Comparison of ENCODE assay signal across 8 cellular contexts in the genomic region with DNA sequence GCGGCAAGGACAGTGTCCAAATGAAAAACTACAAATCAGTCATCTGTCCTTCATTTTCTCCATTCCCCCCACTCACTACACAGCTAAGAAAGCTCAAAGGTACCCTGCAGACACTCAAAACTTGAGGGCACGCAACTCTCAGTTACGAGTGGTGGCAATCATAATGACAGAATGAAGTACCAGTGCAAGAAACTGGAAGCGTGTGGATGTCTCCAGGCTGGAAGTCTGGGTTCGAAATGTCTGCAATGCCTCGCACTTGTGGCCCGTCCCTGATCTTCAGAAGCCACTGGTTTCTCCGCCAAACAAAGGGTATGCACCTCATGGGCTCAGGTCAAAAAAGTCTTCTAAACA. TPM values are rescaled to one million over a fixed set of nuclear protein-coding genes. Genes with fewer than 3 reads are reported as not detected.
A peak's percentile ranks its signal among the peaks of the same experiment; 100 is the strongest.
DNase-seq lines count a peak whose midpoint lies in the region; ATAC-seq, FAIRE-seq and TF ChIP-seq lines count a peak whose summit lies in the region.

No MANE protein-coding gene starts in this region.

- no peak for ATAC-seq in GM21786 (IDR thresholded peaks at IDR 0.05; ENCODE audit: unreplicated experiment)
- no peak for ATAC-seq in HG03108 (IDR thresholded peaks at IDR 0.05; ENCODE audit: unreplicated experiment)

- H3K4me2 ChIP-seq in neural cell (ENCODE audit: low read length), result peak overlapping the region; percentile 88

- no peaks in the 10 kb centered on the region for H3K9me3 ChIP-seq in neural cell (ENCODE audit: low read length)

- no peaks in the 10 kb centered on the region for H4K20me1 ChIP-seq in neural cell (ENCODE audit: insufficient read depth)

- peak overlapping the region; percentile 70 for H3K9ac ChIP-seq in neural cell (ENCODE audit: low read length)

- peak overlapping the region; percentile 93 to 97 for H3K4me3 Mint-ChIP-seq in CD14-positive monocyte

- H3F3A ChIP-seq in neural cell (ENCODE audit: insufficient read depth, low read length, poor library complexity, severe bottlenecking), result no peaks in the 10 kb centered on the region

- no peaks in the 10 kb centered on the region for H3K36me3 ChIP-seq in neural cell (ENCODE audit: insufficient read depth, low read length)

- peak overlapping the region; percentile 88 to 97 (median 95) for H3K27ac Mint-ChIP-seq in CD14-positive monocyte

- H3K79me2 ChIP-seq in neural cell (replicated peaks; ENCODE audit: insufficient read depth, low read length), result peaks cover 6% of the 10 kb centered on the region

- H2AFZ ChIP-seq in neural cell (ENCODE audit: low read depth, low read length), result peak overlapping the region; percentile 83

- peaks cover 0 to 2% (median 0%) of the 10 kb centered on the region in 3 donors for H3K27me3 Mint-ChIP-seq in CD14-positive monocyte (ENCODE audit: low read depth in 3 of 3)

- no peaks in the 10 kb centered on the region for H3K27me3 ChIP-seq in dorsolateral prefrontal cortex
- no peaks in the 10 kb centered on the region for H3K27me3 ChIP-seq in neural cell (ENCODE audit: insufficient read depth, low read depth, low read length)

- no peaks in the 10 kb centered on the region for H3K9me3 Mint-ChIP-seq in CD14-positive monocyte

- H3K4me1 Mint-ChIP-seq in CD14-positive monocyte, result peaks cover 14% of the 10 kb centered on the region

- H3K4me3 ChIP-seq in Jurkat, Clone E6-1 (ENCODE audit: low read length), result peak overlapping the region; percentile 96
- H3K4me3 ChIP-seq in dorsolateral prefrontal cortex (peak overlapping the region; percentile 54 to 100 (median 84)), neural cell (ENCODE audit: low read length) (peak overlapping the region; percentile 83)

- intact Hi-C loops in CD14-positive monocyte (cut with micrococcal nuclease) (loop anchor here in 1 of 2 donors (2.0 kb wide), 1 partner anchor 22 kb away; a partner anchor contains a TSS), dorsolateral prefrontal cortex (cut with DNase I) (loop anchor here in 1 of 2 donors (2.0 kb wide), 1 partner anchor 22 kb away; a partner anchor contains a TSS)

- no peak for TF ChIP-seq RAD21 in neural cell (conservative IDR thresholded peaks at IDR 0.05)

- H3K27ac ChIP-seq in dorsolateral prefrontal cortex (peak overlapping the region in 41 of 59 donors; percentile 29 to 86 (median 66)), neural cell (ENCODE audit: low read length) (peak overlapping the region; percentile 75)

- FAIRE-seq in RCC 7860 (lab: Jason Lieb, UNC), result no peak

- peaks cover 0 to 3% of the 10 kb centered on the region in 2 donors for H3K36me3 Mint-ChIP-seq in CD14-positive monocyte

- no peaks in the 10 kb centered on the region for H3K9me2 ChIP-seq in neural cell (ENCODE audit: insufficient read depth, low read length)

- DNase-seq in CD14-positive monocyte (ENCODE audit: low spot score) (no peak), dorsolateral prefrontal cortex (no peak), RCC 7860 (ENCODE audit: low spot score) (no peak), dermis blood vessel endothelial cell (no peak)
- DNase-seq in Jurkat, Clone E6-1 (ENCODE audit: low read depth, low spot score), result no peak

- TF ChIP-seq CTCF in CD14-positive monocyte (IDR thresholded peaks at IDR 0.05) (no peak), dorsolateral prefrontal cortex (IDR thresholded peaks at IDR 0.05 in 54 of 56, conservative IDR thresholded peaks at IDR 0.05 in 2 of 56; ENCODE audit: low read depth in 1 of 56, partially characterized antibody in 56 of 56) (no peak), neural cell (IDR thresholded peaks at IDR 0.05; ENCODE audit: poor library complexity, severe bottlenecking) (no peak)

- TF ChIP-seq EP300 in neural cell (conservative IDR thresholded peaks at IDR 0.05; ENCODE audit: poor library complexity, severe bottlenecking), result no peak

TF ChIP-seq in neural cell, 6 proteins besides CTCF, POLR2A, EP300 and RAD21:
- TF ChIP-seq, protein P1, sequence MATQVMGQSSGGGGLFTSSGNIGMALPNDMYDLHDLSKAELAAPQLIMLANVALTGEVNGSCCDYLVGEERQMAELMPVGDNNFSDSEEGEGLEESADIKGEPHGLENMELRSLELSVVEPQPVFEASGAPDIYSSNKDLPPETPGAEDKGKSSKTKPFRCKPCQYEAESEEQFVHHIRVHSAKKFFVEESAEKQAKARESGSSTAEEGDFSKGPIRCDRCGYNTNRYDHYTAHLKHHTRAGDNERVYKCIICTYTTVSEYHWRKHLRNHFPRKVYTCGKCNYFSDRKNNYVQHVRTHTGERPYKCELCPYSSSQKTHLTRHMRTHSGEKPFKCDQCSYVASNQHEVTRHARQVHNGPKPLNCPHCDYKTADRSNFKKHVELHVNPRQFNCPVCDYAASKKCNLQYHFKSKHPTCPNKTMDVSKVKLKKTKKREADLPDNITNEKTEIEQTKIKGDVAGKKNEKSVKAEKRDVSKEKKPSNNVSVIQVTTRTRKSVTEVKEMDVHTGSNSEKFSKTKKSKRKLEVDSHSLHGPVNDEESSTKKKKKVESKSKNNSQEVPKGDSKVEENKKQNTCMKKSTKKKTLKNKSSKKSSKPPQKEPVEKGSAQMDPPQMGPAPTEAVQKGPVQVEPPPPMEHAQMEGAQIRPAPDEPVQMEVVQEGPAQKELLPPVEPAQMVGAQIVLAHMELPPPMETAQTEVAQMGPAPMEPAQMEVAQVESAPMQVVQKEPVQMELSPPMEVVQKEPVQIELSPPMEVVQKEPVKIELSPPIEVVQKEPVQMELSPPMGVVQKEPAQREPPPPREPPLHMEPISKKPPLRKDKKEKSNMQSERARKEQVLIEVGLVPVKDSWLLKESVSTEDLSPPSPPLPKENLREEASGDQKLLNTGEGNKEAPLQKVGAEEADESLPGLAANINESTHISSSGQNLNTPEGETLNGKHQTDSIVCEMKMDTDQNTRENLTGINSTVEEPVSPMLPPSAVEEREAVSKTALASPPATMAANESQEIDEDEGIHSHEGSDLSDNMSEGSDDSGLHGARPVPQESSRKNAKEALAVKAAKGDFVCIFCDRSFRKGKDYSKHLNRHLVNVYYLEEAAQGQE (IDR thresholded peaks at IDR 0.05; ENCODE audit: borderline replicate concordance), result no peak

RNA-seq across cellular contexts. Expression of a gene that starts 0.6 kb away (rescaled TPM):
- polyA plus RNA-seq in CD14-positive monocyte (under 1 TPM; 0.57 to 0.61 TPM), neural cell (9.7 and 14.6 TPM in 2 replicates)
- polyA plus RNA-seq in Jurkat, Clone E6-1 (2012; ENCODE audit: insufficient read depth, insufficient read length), result 78.1 TPM
- total RNA-seq in dorsolateral prefrontal cortex (1 to 10 TPM in 112 of 120 experiments, under 1 TPM in 7, not detected in 1; 0.35 to 5.2 (median 2.2) TPM), dermis blood vessel endothelial cell (3.1 and 10.7 TPM in 2 replicates)
- polyA minus RNA-seq in neural cell, result 6.8 and 7.1 TPM in 2 replicates

RNA-seq across cellular contexts. Expression of a gene that starts 21.8 kb away (rescaled TPM):
- polyA plus RNA-seq in CD14-positive monocyte (1 to 10 TPM; 1.6 to 2.6 TPM), neural cell (13.0 and 20.3 TPM in 2 replicates)
- 421 TPM for polyA plus RNA-seq in Jurkat, Clone E6-1 (2012; ENCODE audit: insufficient read depth, insufficient read length)
- total RNA-seq in dorsolateral prefrontal cortex (10 to 100 TPM in 89 of 120 experiments, 1 to 10 TPM in 31; 5.0 to 23.5 (median 11.9) TPM), dermis blood vessel endothelial cell (63.8 and 223 TPM in 2 replicates)
- 11.5 and 12.7 TPM in 2 replicates for polyA minus RNA-seq in neural cell

RNA-seq across cellular contexts. Expression of a gene that starts 45.9 kb away (rescaled TPM):
- polyA plus RNA-seq in CD14-positive monocyte (10 to 100 TPM; 14.4 to 20.4 TPM), neural cell (44.2 and 101 TPM in 2 replicates)
- polyA plus RNA-seq in Jurkat, Clone E6-1 (2012; ENCODE audit: insufficient read depth, insufficient read length), result 76.1 TPM
- total RNA-seq in dorsolateral prefrontal cortex (10 to 100 TPM; 11.8 to 43.6 (median 24.9) TPM), dermis blood vessel endothelial cell (35.9 and 62.5 TPM in 2 replicates)
- 55.3 and 90.5 TPM in 2 replicates for polyA minus RNA-seq in neural cell
